13 cellular contexts compared by ENCODE assay signal in genomic region chr2:197296861-197297260, GRCh38. TPM values are rescaled to one million over a fixed set of nuclear protein-coding genes. Genes with fewer than 3 reads are reported as not detected.
DNase-seq lines count a peak whose midpoint lies in the region; ATAC-seq and TF ChIP-seq lines count a peak whose summit lies in the region.
"Had no signal": no experiment of that assay in that cellular context is flagged by ENCODE, and none has a peak within 500 bp of the region (broad histone marks: within the 10 kb centered on the region; RNA-seq: fewer than 3 reads in every experiment).

No MANE protein-coding gene starts in this region.

- H3K36me3 ChIP-seq in spleen, result peaks cover 0 to 23% (median 0%) of the 10 kb centered on the region in 6 donors

- intact Hi-C loops in spleen (cut with DNase I; ENCODE audit: low total_unique reads), result no loop called here

- peak overlapping the region; percentile 96 to 98 for H3K27ac Mint-ChIP-seq in activated naive CD4-positive, alpha-beta T cell treated with anti-CD3 and anti-CD28 coated beads, Interleukin-2, amount 50 U/mL, for 72 hours

- H3K4me1 ChIP-seq in spleen, result peaks cover 45 to 100% (median 93%) of the 10 kb centered on the region in 6 donors

- no peak for TF ChIP-seq POLR2A in spleen (IDR thresholded peaks at IDR 0.05)

- peak overlapping the region in 1 of 8 donors; percentile 24 for H3K4me3 ChIP-seq in spleen

- TF ChIP-seq CTCF in spleen (IDR thresholded peaks at IDR 0.05 in 8 of 11, conservative IDR thresholded peaks at IDR 0.05 in 3 of 11), result no peak

- H3K27me3 ChIP-seq in spleen (replicated peaks in 1 of 7), result no peaks in the 10 kb centered on the region

- WGBS in spleen, 5 donors, result 20 to 44% (median 26%) methylated on average over 2 of the region's 2 CpGs

- H3K36me3 Mint-ChIP-seq in activated naive CD4-positive, alpha-beta T cell treated with anti-CD3 and anti-CD28 coated beads, Interleukin-2, amount 50 U/mL, for 72 hours, result peaks cover 30 to 52% of the 10 kb centered on the region in 2 donors

- H3K27ac ChIP-seq in spleen, result peak overlapping the region; percentile 22 to 98 (median 82)
- H3K27ac ChIP-seq: VCaP had no signal

- DNase-seq in SKM-1 treated with dmso at 0.1 percent for 144 hours (lab: John Stamatoyannopoulos, UW; ENCODE audit: unreplicated experiment) (peak; percentile 28), SKM-1 (lab: John Stamatoyannopoulos, UW; ENCODE audit: unreplicated experiment) (no peak), NAMALWA (ENCODE audit: low spot score) (peak; percentile 57), spleen (no peak), NCI-H774 (lab: John Stamatoyannopoulos, UW) (no peak)
- no peak for DNase-seq in activated naive CD4-positive, alpha-beta T cell treated with anti-CD3 and anti-CD28 coated beads, Interleukin-2, amount 50 U/mL, for 72 hours (ENCODE audit: low spot score in 2 of 2)
- DNase-seq: activated effector memory CD4-positive, alpha-beta T cell treated with anti-CD3 and anti-CD28 coated beads, Interleukin-2, amount 50 U/mL, for 16 hours; DMS53; NCI-H2107; retina had no signal

- no peak for ATAC-seq in activated naive CD4-positive, alpha-beta T cell treated with anti-CD3 and anti-CD28 coated beads, Interleukin-2, amount 50 U/mL, for 72 hours
- no peak for ATAC-seq in HG02885 (IDR thresholded peaks at IDR 0.05; ENCODE audit: poor library complexity, unreplicated experiment)
- ATAC-seq in GM19351 (IDR thresholded peaks at IDR 0.05; ENCODE audit: unreplicated experiment), result no peak

- peaks cover 0 to under 1% (median 0%) of the 10 kb centered on the region in 8 donors for H3K9me3 ChIP-seq in spleen

- H3K9me3 Mint-ChIP-seq in activated naive CD4-positive, alpha-beta T cell treated with anti-CD3 and anti-CD28 coated beads, Interleukin-2, amount 50 U/mL, for 72 hours, result peaks cover 1% of the 10 kb centered on the region in 2 donors

RNA-seq across cellular contexts. Expression of gene ANKRD44, which starts 13.7 kb away (rescaled TPM):
- total RNA-seq in activated naive CD4-positive, alpha-beta T cell treated with anti-CD3 and anti-CD28 coated beads, Interleukin-2, amount 50 U/mL, for 72 hours, result 100 to 1,000 TPM; 103 to 130 TPM
- 100 to 1,000 TPM; 108 to 183 (median 145) TPM for total RNA-seq in spleen
- polyA plus RNA-seq in spleen, result 10 to 100 TPM; 16.0 to 18.5 (median 16.3) TPM

Comparison
In these comparisons a context has a peak if more than half of its experiments do, and no peak if none do; other contexts are left out.
1. DNase-seq: peak in SKM-1 treated with dmso at 0.1 percent for 144 hours (single experiment) and NAMALWA (single experiment); none in SKM-1 (single experiment), activated naive CD4-positive, alpha-beta T cell treated with anti-CD3 and anti-CD28 coated beads, Interleukin-2, amount 50 U/mL, for 72 hours (0 of 2), spleen (single experiment) and NCI-H774 (single experiment).